26 cellular contexts compared by ENCODE assay signal in the genomic region with DNA sequence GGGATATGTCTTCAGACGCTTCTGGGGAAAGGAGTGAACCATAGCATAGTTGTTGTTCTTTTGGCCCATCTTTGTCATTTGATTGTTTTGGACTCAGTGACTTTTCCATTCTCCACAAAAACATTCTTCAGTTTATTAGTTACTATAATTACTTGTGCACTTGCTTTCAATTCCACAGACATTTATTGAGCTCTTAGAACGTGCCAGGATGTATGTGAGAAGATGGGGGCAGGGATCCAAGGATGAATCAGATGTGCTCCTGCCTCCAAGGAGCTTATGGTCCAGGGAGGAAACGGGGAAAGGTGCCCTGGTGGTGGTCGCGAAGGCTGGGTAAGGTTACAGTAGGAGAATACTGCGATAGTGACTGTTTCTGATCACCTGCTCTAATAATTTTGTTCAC. TPM values are rescaled to one million over a fixed set of nuclear protein-coding genes. Genes with fewer than 3 reads are reported as not detected.
"Had no signal": no experiment of that assay in that cellular context is flagged by ENCODE, and none has a peak within 500 bp of the region (broad histone marks: within the 10 kb centered on the region; RNA-seq: fewer than 3 reads in every experiment).

No MANE protein-coding gene starts in this region.

- ATAC-seq: left colon; left lung; lower lobe of right lung; naive thymus-derived CD4-positive, alpha-beta T cell; natural killer cell treated with Interleukin-12 subunit alpha and Interleukin-12 subunit beta and Interleukin-15 and Interleukin-18, amount 100 ng/mL, for 72 hours; pancreas; right cardiac atrium; sciatic nerve; stimulated activated effector memory CD8-positive, alpha-beta T cell treated with anti-CD3 and anti-CD28 coated beads, Interleukin-12 subunit alpha, Interleukin-12 subunit beta, amount 100 ng/mL, for 72 hours; upper lobe of right lung had no signal

- H3K36me3 Mint-ChIP-seq: natural killer cell treated with Interleukin-12 subunit alpha and Interleukin-12 subunit beta and Interleukin-15 and Interleukin-18, amount 100 ng/mL, for 72 hours; stimulated activated effector memory CD8-positive, alpha-beta T cell treated with anti-CD3 and anti-CD28 coated beads, Interleukin-12 subunit alpha, Interleukin-12 subunit beta, amount 100 ng/mL, for 72 hours had no signal

- H3K36me3 ChIP-seq: pancreas, prostate gland had no signal

- H3K27me3 Mint-ChIP-seq: stimulated activated naive CD8-positive, alpha-beta T cell treated with anti-CD3 and anti-CD28 coated beads, Interleukin-15, Interleukin-2, amounts not matched to agents 100 ng/mL and 50 ng/mL, for 24 hours had no signal

- H3K27ac Mint-ChIP-seq: immature natural killer cell; naive thymus-derived CD4-positive, alpha-beta T cell; natural killer cell treated with Interleukin-12 subunit alpha and Interleukin-12 subunit beta and Interleukin-15 and Interleukin-18, amount 100 ng/mL, for 72 hours; stimulated activated effector memory CD8-positive, alpha-beta T cell treated with anti-CD3 and anti-CD28 coated beads, Interleukin-12 subunit alpha, Interleukin-12 subunit beta, amount 100 ng/mL, for 72 hours; stimulated activated naive CD8-positive, alpha-beta T cell treated with anti-CD3 and anti-CD28 coated beads, Interleukin-15, Interleukin-2, amounts not matched to agents 100 ng/mL and 50 ng/mL, for 24 hours had no signal

- H3K4me3 Mint-ChIP-seq: immature natural killer cell; naive thymus-derived CD4-positive, alpha-beta T cell; natural killer cell treated with Interleukin-12 subunit alpha and Interleukin-12 subunit beta and Interleukin-15 and Interleukin-18, amount 100 ng/mL, for 72 hours; stimulated activated effector memory CD8-positive, alpha-beta T cell treated with anti-CD3 and anti-CD28 coated beads, Interleukin-12 subunit alpha, Interleukin-12 subunit beta, amount 100 ng/mL, for 72 hours; stimulated activated naive CD8-positive, alpha-beta T cell treated with anti-CD3 and anti-CD28 coated beads, Interleukin-15, Interleukin-2, amounts not matched to agents 100 ng/mL and 50 ng/mL, for 24 hours had no signal

- H3K4me1 ChIP-seq: left lung, lower lobe of right lung, pancreas, prostate gland, spleen, suprapubic skin, tibial artery, upper lobe of right lung had no signal

- H3K27me3 ChIP-seq: pancreas, suprapubic skin, tibial artery, upper lobe of right lung had no signal

- H3K4me3 ChIP-seq: left lung, lower lobe of right lung, pancreas, prostate gland, spleen, suprapubic skin, thoracic aorta, tibial artery, upper lobe of right lung had no signal

- H3K27ac ChIP-seq: left lung, lower lobe of right lung, pancreas, prostate gland, spleen, suprapubic skin, thoracic aorta, tibial artery, upper lobe of right lung had no signal

- DNase-seq: hypothalamus; immature natural killer cell; kidney; left colon; left lung; lower lobe of right lung; mammary epithelial cell; mesenchymal stem cell; naive thymus-derived CD4-positive, alpha-beta T cell; pancreas; retina; right cardiac atrium; small intestine; spleen; stimulated activated CD4-positive, alpha-beta T cell treated with anti-CD3 and anti-CD28 coated beads, Interleukin-4, amount 100 ng/mL, for 24 hours; stimulated activated naive CD4-positive, alpha-beta T cell; tibial artery; trophoblast cell; upper lobe of right lung had no signal

- H3K9me3 ChIP-seq: left lung, lower lobe of right lung, pancreas, prostate gland, spleen, suprapubic skin, thoracic aorta, tibial artery, upper lobe of right lung had no signal

- H3K4me1 Mint-ChIP-seq: immature natural killer cell; naive thymus-derived CD4-positive, alpha-beta T cell; stimulated activated effector memory CD8-positive, alpha-beta T cell treated with anti-CD3 and anti-CD28 coated beads, Interleukin-12 subunit alpha, Interleukin-12 subunit beta, amount 100 ng/mL, for 72 hours had no signal

RNA-seq across cellular contexts. Expression of gene SLC4A3, which starts 6.9 kb away (rescaled TPM):
- total RNA-seq: natural killer cell treated with Interleukin-12 subunit alpha and Interleukin-12 subunit beta and Interleukin-15 and Interleukin-18, amount 100 ng/mL, for 72 hours had no signal
- polyA plus RNA-seq: naive thymus-derived CD4-positive, alpha-beta T cell had no signal

RNA-seq across cellular contexts. Expression of gene INHA, which starts 48.4 kb away (rescaled TPM):
- total RNA-seq: left colon; lower lobe of right lung; natural killer cell treated with Interleukin-12 subunit alpha and Interleukin-12 subunit beta and Interleukin-15 and Interleukin-18, amount 100 ng/mL, for 72 hours had no signal
- polyA plus RNA-seq: immature natural killer cell; naive thymus-derived CD4-positive, alpha-beta T cell had no signal

RNA-seq across cellular contexts. Expression of gene OBSL1, which starts 49.2 kb away (rescaled TPM):
- polyA plus RNA-seq: naive thymus-derived CD4-positive, alpha-beta T cell had no signal
